Comparison of ENCODE assay signal across 14 cellular contexts in genomic region chr12:27330846-27331245, GRCh38. TPM values are rescaled to one million over a fixed set of nuclear protein-coding genes. Genes with fewer than 3 reads are reported as not detected.
DNase-seq lines count a peak whose midpoint lies in the region; ATAC-seq, FAIRE-seq and TF ChIP-seq lines count a peak whose summit lies in the region.
"Had no signal": no experiment of that assay in that cellular context is flagged by ENCODE, and none has a peak within 500 bp of the region (broad histone marks: within the 10 kb centered on the region; RNA-seq: fewer than 3 reads in every experiment).

No MANE protein-coding gene starts in this region.

- no peak overlapping the region for H2AFZ ChIP-seq in astrocyte (ENCODE audit: low read depth, low read length)

- H3K9me3 ChIP-seq in astrocyte (ENCODE audit: insufficient read depth, low read depth, low read length) = no peaks in the 10 kb centered on the region
- no peaks in the 10 kb centered on the region for H3K9me3 ChIP-seq in left lung
- H3K9me3 ChIP-seq: neutrophil had no signal

- peaks cover 21% of the 10 kb centered on the region for H3K4me1 ChIP-seq in astrocyte (ENCODE audit: insufficient read depth, low read length)
- H3K4me1 ChIP-seq in left lung = peaks cover 0 to 31% of the 10 kb centered on the region in 2 donors

- DNase-seq in natural killer cell treated with Interleukin-12 subunit alpha and Interleukin-12 subunit beta and Interleukin-15 and Interleukin-18, amount 100 ng/mL, for 72 hours (ENCODE audit: low spot score) = no peak
- no peak for DNase-seq in natural killer cell
- DNase-seq in astrocyte (ENCODE audit: low read depth) = peak; percentile 36
- DNase-seq in left lung = no peak
- DNase-seq in type B pancreatic cell (ENCODE audit: extremely low spot score, unreplicated experiment) = no peak
- no peak for DNase-seq in DMS114 treated with DMSO at 0.1 percent for 48 hours (lab: John Stamatoyannopoulos, UW; ENCODE audit: unreplicated experiment)
- no peak for DNase-seq in SKM-1 (lab: John Stamatoyannopoulos, UW; ENCODE audit: unreplicated experiment)
- DNase-seq: activated CD4-positive, CD25-positive, alpha-beta regulatory T cell; activated naive CD8-positive, alpha-beta T cell treated with anti-CD3 and anti-CD28 coated beads, Interleukin-2, amount 10 ng/mL, durations not matched to agents 7 days and 5 days; endodermal cell had no signal

- peaks cover 28% of the 10 kb centered on the region for H3K79me2 ChIP-seq in astrocyte (ENCODE audit: insufficient read depth, low read length)

- peak overlapping the region; percentile 9 for H3K4me3 ChIP-seq in astrocyte (ENCODE audit: insufficient read depth, low read depth, low read length)
- H3K4me3 ChIP-seq in left lung = no peak overlapping the region

- H3K36me3 Mint-ChIP-seq in natural killer cell treated with Interleukin-12 subunit alpha and Interleukin-12 subunit beta and Interleukin-15 and Interleukin-18, amount 100 ng/mL, for 72 hours = peaks cover 7% of the 10 kb centered on the region
- H3K36me3 Mint-ChIP-seq in natural killer cell = no peaks in the 10 kb centered on the region
- H3K36me3 Mint-ChIP-seq in astrocyte (ENCODE audit: low read depth, unreplicated experiment) = no peaks in the 10 kb centered on the region
- H3K36me3 Mint-ChIP-seq in type B pancreatic cell = peaks cover 19% of the 10 kb centered on the region

- H3K4me2 ChIP-seq in astrocyte (ENCODE audit: low read length) = peak overlapping the region; percentile 95

- FAIRE-seq in astrocyte (lab: Jason Lieb, UNC) = no peak
- FAIRE-seq: H1 had no signal

- H3K4me1 Mint-ChIP-seq in natural killer cell treated with Interleukin-12 subunit alpha and Interleukin-12 subunit beta and Interleukin-15 and Interleukin-18, amount 100 ng/mL, for 72 hours (ENCODE audit: low read depth in 2 of 2) = peaks cover 38 to 41% of the 10 kb centered on the region in 2 donors
- H3K4me1 Mint-ChIP-seq in natural killer cell (peaks cover 14 to 16% of the 10 kb centered on the region in 2 donors), astrocyte (ENCODE audit: low read depth, unreplicated experiment) (peaks cover 26% of the 10 kb centered on the region), type B pancreatic cell (ENCODE audit: unreplicated experiment) (peaks cover 7% of the 10 kb centered on the region)

- H3K36me3 ChIP-seq in astrocyte (ENCODE audit: insufficient read depth, low read length) = peaks cover 17% of the 10 kb centered on the region
- H3K36me3 ChIP-seq in left lung = peaks cover 0 to 21% of the 10 kb centered on the region in 2 donors

- H4K20me1 ChIP-seq in astrocyte (ENCODE audit: insufficient read depth, low read length) = peaks cover 14% of the 10 kb centered on the region

- H3K27ac Mint-ChIP-seq in natural killer cell treated with Interleukin-12 subunit alpha and Interleukin-12 subunit beta and Interleukin-15 and Interleukin-18, amount 100 ng/mL, for 72 hours = peak overlapping the region; percentile 77 to 96
- H3K27ac Mint-ChIP-seq in natural killer cell = no peak overlapping the region
- H3K27ac Mint-ChIP-seq in astrocyte (ENCODE audit: unreplicated experiment) = peak overlapping the region; percentile 96
- H3K27ac Mint-ChIP-seq in type B pancreatic cell = peak overlapping the region; percentile 99
- H3K27ac Mint-ChIP-seq: endodermal cell had no signal

- peaks cover 13 to 24% of the 10 kb centered on the region in 2 donors for H3K27me3 Mint-ChIP-seq in natural killer cell treated with Interleukin-12 subunit alpha and Interleukin-12 subunit beta and Interleukin-15 and Interleukin-18, amount 100 ng/mL, for 72 hours
- H3K27me3 Mint-ChIP-seq in natural killer cell (ENCODE audit: low read depth in 2 of 2) = peaks cover 35 to 44% of the 10 kb centered on the region in 2 donors
- H3K27me3 Mint-ChIP-seq in astrocyte (ENCODE audit: low read depth, unreplicated experiment) = no peaks in the 10 kb centered on the region
- peaks cover 46% of the 10 kb centered on the region for H3K27me3 Mint-ChIP-seq in type B pancreatic cell

- H3K27me3 ChIP-seq in astrocyte (ENCODE audit: insufficient read depth, low read length) (no peaks in the 10 kb centered on the region), left lung (peaks cover 0 to 25% of the 10 kb centered on the region in 2 donors)

- TF ChIP-seq CTCF in natural killer cell (IDR thresholded peaks at IDR 0.05) = no peak
- no peak for TF ChIP-seq CTCF in astrocyte (IDR thresholded peaks at IDR 0.05; ENCODE audit: insufficient read depth, low read depth, low read length)
- TF ChIP-seq CTCF in left lung (IDR thresholded peaks at IDR 0.05) = no peak
- no peak for TF ChIP-seq CTCF in type B pancreatic cell (conservative IDR thresholded peaks at IDR 0.05)

- peak overlapping the region; percentile 80 for H3K9ac ChIP-seq in astrocyte (ENCODE audit: low read length)

- no peak for ATAC-seq in natural killer cell treated with Interleukin-12 subunit alpha and Interleukin-12 subunit beta and Interleukin-15 and Interleukin-18, amount 100 ng/mL, for 72 hours
- ATAC-seq in natural killer cell = no peak
- ATAC-seq in left lung = no peak
- no peak for ATAC-seq in HG02884 (IDR thresholded peaks at IDR 0.05; ENCODE audit: unreplicated experiment)

- intact Hi-C loops in natural killer cell (cut with micrococcal nuclease) = no loop called here
- intact Hi-C loops in left lung (cut with DNase I) = no loop called here

- H3K9me3 Mint-ChIP-seq in natural killer cell treated with Interleukin-12 subunit alpha and Interleukin-12 subunit beta and Interleukin-15 and Interleukin-18, amount 100 ng/mL, for 72 hours = no peaks in the 10 kb centered on the region
- no peaks in the 10 kb centered on the region for H3K9me3 Mint-ChIP-seq in natural killer cell
- peaks cover 2% of the 10 kb centered on the region for H3K9me3 Mint-ChIP-seq in astrocyte (ENCODE audit: unreplicated experiment)
- no peaks in the 10 kb centered on the region for H3K9me3 Mint-ChIP-seq in type B pancreatic cell
- H3K9me3 Mint-ChIP-seq: activated naive CD8-positive, alpha-beta T cell treated with anti-CD3 and anti-CD28 coated beads, Interleukin-2, amount 10 ng/mL, durations not matched to agents 7 days and 5 days; endodermal cell had no signal

- H3K4me3 Mint-ChIP-seq in natural killer cell treated with Interleukin-12 subunit alpha and Interleukin-12 subunit beta and Interleukin-15 and Interleukin-18, amount 100 ng/mL, for 72 hours = peak overlapping the region; percentile 74
- H3K4me3 Mint-ChIP-seq in natural killer cell = no peak overlapping the region
- peak overlapping the region; percentile 73 for H3K4me3 Mint-ChIP-seq in astrocyte (ENCODE audit: unreplicated experiment)
- H3K4me3 Mint-ChIP-seq in type B pancreatic cell = peak overlapping the region; percentile 85
- H3K4me3 Mint-ChIP-seq: endodermal cell had no signal

- H3K27ac ChIP-seq in astrocyte (ENCODE audit: low read depth, low read length) = peak overlapping the region; percentile 72
- H3K27ac ChIP-seq in left lung = peak overlapping the region; percentile 15 to 53
- H3K27ac ChIP-seq: C4-2B, neutrophil had no signal

RNA-seq across cellular contexts. Expression of gene BMAL2, which starts 1.8 kb away (rescaled TPM):
- total RNA-seq in natural killer cell treated with Interleukin-12 subunit alpha and Interleukin-12 subunit beta and Interleukin-15 and Interleukin-18, amount 100 ng/mL, for 72 hours = 10 to 100 TPM; 26.0 to 34.1 TPM
- under 1 TPM; 0.16 to 0.33 (median 0.19) TPM for total RNA-seq in natural killer cell
- 12.1 and 13.6 TPM in 2 replicates for total RNA-seq in astrocyte
- 10 to 100 TPM; 12.1 to 14.1 TPM for total RNA-seq in left lung
- total RNA-seq in type B pancreatic cell (ENCODE audit: low replicate concordance) = 10.7 and 34.3 TPM in 2 replicates

Comparison
In these comparisons a context has a peak if more than half of its experiments do, and no peak if none do; other contexts are left out.
1. H3K27ac Mint-ChIP-seq: peak in natural killer cell treated with Interleukin-12 subunit alpha and Interleukin-12 subunit beta and Interleukin-15 and Interleukin-18, amount 100 ng/mL, for 72 hours (2 of 2), astrocyte (single experiment) and type B pancreatic cell (single experiment); none in natural killer cell (0 of 2).